In the genomic region with DNA sequence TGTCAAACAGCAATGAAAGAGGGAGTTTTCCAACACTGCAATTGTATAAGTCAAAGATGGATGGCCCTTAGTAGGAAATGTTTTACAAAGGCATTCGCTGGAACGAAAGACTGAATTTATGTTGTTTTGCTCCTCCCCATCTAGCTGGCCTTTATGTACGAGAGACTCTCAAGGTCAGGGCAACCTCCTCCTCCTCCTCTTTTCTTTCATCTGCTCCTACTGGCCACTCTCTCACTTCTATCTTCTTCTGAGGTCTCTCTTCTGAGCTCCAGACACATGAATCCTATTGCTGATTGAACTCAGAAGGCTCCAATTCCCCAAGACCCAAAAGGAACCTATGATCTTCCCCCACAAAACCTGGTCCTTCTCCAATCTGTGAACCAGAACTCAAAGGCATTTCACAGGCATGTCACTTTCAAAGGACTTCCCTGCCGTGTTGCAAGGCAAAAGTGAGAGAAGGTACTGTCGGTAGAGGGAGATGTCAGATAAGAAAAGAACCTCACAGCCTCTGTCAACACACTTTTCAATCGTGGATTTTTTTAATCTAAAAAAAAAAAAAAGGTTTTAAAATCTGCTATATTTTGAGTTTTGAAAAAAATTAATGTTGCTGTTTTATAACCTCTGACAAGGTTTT, we compare ENCODE assay signal across 8 cellular contexts. TPM values are rescaled to one million over a fixed set of nuclear protein-coding genes. Genes with fewer than 3 reads are reported as not detected.
A peak's percentile ranks its signal among the peaks of the same experiment; 100 is the strongest.
DNase-seq lines count a peak whose midpoint lies in the region; ATAC-seq and TF ChIP-seq lines count a peak whose summit lies in the region.

No MANE protein-coding gene starts in this region.

- no peak overlapping the region for H3K9ac ChIP-seq in fibroblast of lung (ENCODE audit: insufficient read depth, low read length)

- no peaks in the 10 kb centered on the region for H3K27me3 ChIP-seq in fibroblast of lung (ENCODE audit: control insufficient read depth, insufficient read depth, low read length)

- H4K20me1 ChIP-seq in fibroblast of lung (ENCODE audit: control insufficient read depth, extremely low read depth, insufficient read depth, low read length): no peaks in the 10 kb centered on the region

- CTCF ChIA-PET in GM10248 (lab: Yijun Ruan, JAX): interaction anchor here (0.8 to 1.6 kb wide), 4 partner anchors 10 to 1494 kb away, joined by 4 to 6 read pairs (median 6); no protein-coding TSS in a partner anchor

- no peaks in the 10 kb centered on the region for H3K4me1 ChIP-seq in fibroblast of lung (ENCODE audit: control insufficient read depth, extremely low read depth, insufficient read depth, low read length)

- DNase-seq in GM10248 (ENCODE audit: extremely low spot score) (no peak), NOMO-1 treated with dmso at 0.1 percent for 144 hours (lab: John Stamatoyannopoulos, UW; ENCODE audit: unreplicated experiment) (peak; percentile 13), fibroblast of lung (ENCODE audit: low read depth in 2 of 2) (peak; percentile 15 to 24), superior temporal gyrus (ENCODE audit: extremely low spot score) (peak; percentile 69), CD14-positive monocyte (ENCODE audit: low spot score) (no peak)
- DNase-seq in activated CD4-positive, alpha-beta T cell treated with anti-CD3 and anti-CD28 coated beads, Interleukin-2, amount 50 U/mL, for 4 hours: no peak

- H2AFZ ChIP-seq in fibroblast of lung (ENCODE audit: low read length): no peak overlapping the region

- no peak overlapping the region for H3K4me3 ChIP-seq in fibroblast of lung (replicated peaks in 1 of 4; ENCODE audit: control extremely low read depth in 1 of 4, insufficient read depth in 1 of 4, low read depth in 3 of 4, low read length in 4 of 4)

- intact Hi-C loops in CD14-positive monocyte (cut with micrococcal nuclease): no loop called here

- no peaks in the 10 kb centered on the region for H3K36me3 Mint-ChIP-seq in CD14-positive monocyte

- POLR2A ChIA-PET in GM10248 (lab: Yijun Ruan, JAX): no interaction called here

- H3K9me3 ChIP-seq in fibroblast of lung (ENCODE audit: control insufficient read depth, insufficient read depth, low read depth, low read length): no peaks in the 10 kb centered on the region

- H3K36me3 ChIP-seq in fibroblast of lung (ENCODE audit: control insufficient read depth, insufficient read depth, low read length): no peaks in the 10 kb centered on the region

- no peak for ATAC-seq in HG02884 (IDR thresholded peaks at IDR 0.05; ENCODE audit: unreplicated experiment)

- no peak overlapping the region for H3K27ac ChIP-seq in 22Rv1
- H3K27ac ChIP-seq in fibroblast of lung (ENCODE audit: insufficient read depth, low read length): no peak overlapping the region

- H3K79me2 ChIP-seq in fibroblast of lung (ENCODE audit: control insufficient read depth, insufficient read depth, low read length): no peaks in the 10 kb centered on the region

- no peak overlapping the region for H3K4me2 ChIP-seq in fibroblast of lung (ENCODE audit: extremely low read depth, insufficient read depth, low read length)

- TF ChIP-seq CTCF in 22Rv1 (IDR thresholded peaks at IDR 0.05): peak; percentile 49
- TF ChIP-seq CTCF in GM10248 (IDR thresholded peaks at IDR 0.05; ENCODE audit: control extremely low read depth, extremely low read depth, low read depth, missing control alignments): peak; percentile 45
- no peak for TF ChIP-seq CTCF in fibroblast of lung (conservative IDR thresholded peaks at IDR 0.05 in 1 of 2, IDR thresholded peaks at IDR 0.05 in 1 of 2; ENCODE audit: low read depth in 1 of 2, low read length in 2 of 2)
- TF ChIP-seq CTCF in CD14-positive monocyte (IDR thresholded peaks at IDR 0.05): no peak

- H3K4me3 Mint-ChIP-seq in CD14-positive monocyte: no peak overlapping the region

- no peak overlapping the region for H3K27ac Mint-ChIP-seq in CD14-positive monocyte

- H3K9me3 Mint-ChIP-seq in CD14-positive monocyte: no peaks in the 10 kb centered on the region

- H3K4me1 Mint-ChIP-seq in CD14-positive monocyte: no peaks in the 10 kb centered on the region

- H3K27me3 Mint-ChIP-seq in CD14-positive monocyte (ENCODE audit: low read depth in 3 of 3): peaks cover 3 to 8% (median 6%) of the 10 kb centered on the region in 3 donors

RNA-seq across cellular contexts. Expression of gene PUM3, which starts 28.5 kb away (rescaled TPM):
- 39.5 and 42.6 TPM in 2 replicates for total RNA-seq in fibroblast of lung
- polyA plus RNA-seq in fibroblast of lung (40.7 and 49.4 TPM in 2 replicates), CD14-positive monocyte (1 to 10 TPM; 5.9 to 6.6 TPM)
- 33.3 and 46.1 TPM in 2 replicates for polyA plus RNA-seq in fibroblast of lung (2012)
- 9.1 and 9.9 TPM in 2 replicates for polyA minus RNA-seq in fibroblast of lung (ENCODE audit: low replicate concordance)

Comparison
In these comparisons a context has a peak if more than half of its experiments do, and no peak if none do; other contexts are left out.
1. CTCF ChIP-seq: peak in 22Rv1 (single experiment) and GM10248 (single experiment); none in fibroblast of lung (0 of 2) and CD14-positive monocyte (single experiment).
2. DNase-seq: peak in NOMO-1 treated with dmso at 0.1 percent for 144 hours (single experiment), fibroblast of lung (2 of 2) and superior temporal gyrus (single experiment); none in GM10248 (single experiment), activated CD4-positive, alpha-beta T cell treated with anti-CD3 and anti-CD28 coated beads, Interleukin-2, amount 50 U/mL, for 4 hours (0 of 2) and CD14-positive monocyte (single experiment).